ENCODE assay signal across 19 cellular contexts in the genomic region with DNA sequence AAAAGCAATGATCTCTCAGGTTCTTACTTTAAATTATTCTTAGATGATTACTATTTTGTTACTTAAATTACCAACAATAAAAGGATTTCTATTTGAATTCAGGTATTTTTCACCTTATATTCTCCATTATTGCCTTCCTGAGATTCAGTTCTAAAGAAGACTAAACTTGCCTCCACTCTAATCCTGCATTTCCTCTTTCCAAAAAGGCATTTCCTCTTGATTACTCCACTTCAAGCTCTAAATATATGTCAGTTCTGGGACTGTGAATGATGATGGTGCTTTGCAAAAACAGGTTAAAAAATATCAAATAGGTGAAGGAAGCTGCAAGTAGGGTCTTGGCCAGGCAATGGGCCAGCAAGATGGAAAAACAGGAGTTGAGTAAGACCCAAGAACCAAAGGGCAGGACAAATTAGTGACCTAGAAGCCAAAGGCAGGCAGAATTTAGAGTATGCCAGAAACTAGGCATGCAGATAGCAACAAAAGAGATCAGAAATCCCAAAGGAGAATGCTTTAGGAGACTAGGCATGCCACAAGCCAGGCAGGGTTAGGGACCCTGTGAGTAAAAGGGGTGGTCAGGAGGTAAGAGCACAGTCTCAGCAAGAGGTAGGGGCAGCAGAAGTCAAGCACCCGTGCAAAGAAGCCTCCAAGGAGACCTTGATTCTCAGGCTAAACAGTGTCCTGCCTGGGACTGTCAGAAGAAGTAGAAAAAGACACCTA. TPM values are rescaled to one million over a fixed set of nuclear protein-coding genes. Genes with fewer than 3 reads are reported as not detected.
A peak's percentile ranks its signal among the peaks of the same experiment; 100 is the strongest.
DNase-seq lines count a peak whose midpoint lies in the region; ATAC-seq and TF ChIP-seq lines count a peak whose summit lies in the region.
"Had no signal": no experiment of that assay in that cellular context is flagged by ENCODE, and none has a peak within 500 bp of the region (broad histone marks: within the 10 kb centered on the region; RNA-seq: fewer than 3 reads in every experiment).

No MANE protein-coding gene starts in this region.

- POLR2A ChIA-PET in WTC11 (lab: Charles Lee): no interaction called here

- no peak overlapping the region for H2BK12ac ChIP-seq in mesenchymal stem cell (ENCODE audit: low read length in 2 of 2)

- no peaks in the 10 kb centered on the region for H3K27me3 ChIP-seq in CD4-positive, CD25-positive, alpha-beta regulatory T cell (ENCODE audit: control insufficient read depth, insufficient read depth, low read length)
- H3K27me3 ChIP-seq in GM23338 (ENCODE audit: insufficient read depth) (peaks cover 27% of the 10 kb centered on the region), heart right ventricle (no peaks in the 10 kb centered on the region), mesenchymal stem cell (ENCODE audit: control insufficient read depth in 1 of 2, insufficient read depth in 1 of 2, low read length in 2 of 2) (peaks cover 5 to 15% of the 10 kb centered on the region in 2 experiments)
- H3K27me3 ChIP-seq: esophagus squamous epithelium, heart left ventricle, SJCRH30 had no signal

- H2AK5ac ChIP-seq in mesenchymal stem cell (ENCODE audit: low read length, severe bottlenecking): no peak overlapping the region

- no peak overlapping the region for H3K23ac ChIP-seq in mesenchymal stem cell (ENCODE audit: low read length in 2 of 2)

- no peaks in the 10 kb centered on the region for H3K9me3 ChIP-seq in CD4-positive, CD25-positive, alpha-beta regulatory T cell (ENCODE audit: control insufficient read depth in 2 of 2, low read length in 2 of 2)
- H3K9me3 ChIP-seq in heart right ventricle (no peaks in the 10 kb centered on the region), mesenchymal stem cell (ENCODE audit: control insufficient read depth, low read length) (no peaks in the 10 kb centered on the region)
- H3K9me3 ChIP-seq: esophagus squamous epithelium, heart left ventricle, prostate gland, SJCRH30, thoracic aorta had no signal

- peak overlapping the region; percentile 0 to 92 (median 89) for H3K27ac Mint-ChIP-seq in CD4-positive, CD25-positive, alpha-beta regulatory T cell
- H3K27ac Mint-ChIP-seq in GM23338: no peak overlapping the region
- no peak overlapping the region for H3K27ac Mint-ChIP-seq in WTC11

- H4K20me1 ChIP-seq in GM23338 (replicated peaks; ENCODE audit: insufficient read depth): no peaks in the 10 kb centered on the region; the same call in 1 of the 2 replicates

- CTCF ChIA-PET in WTC11 (lab: Charles Lee): interaction anchor here (0.7 kb wide), 1 partner anchor 41 kb away, joined by 3 read pairs; no protein-coding TSS in a partner anchor

- H4K8ac ChIP-seq in mesenchymal stem cell (ENCODE audit: low read length): no peak overlapping the region

- intact Hi-C loops in heart right ventricle (cut with DNase I): no loop called here

- peak overlapping the region; percentile 71 for H3K4me2 ChIP-seq in GM23338
- H3K4me2 ChIP-seq in mesenchymal stem cell (ENCODE audit: low read length, poor library complexity, severe bottlenecking): no peak overlapping the region

- no peaks in the 10 kb centered on the region for H3K79me2 ChIP-seq in GM23338 (replicated peaks; ENCODE audit: insufficient read depth)

- no peaks in the 10 kb centered on the region for H3K36me3 ChIP-seq in CD4-positive, CD25-positive, alpha-beta regulatory T cell (ENCODE audit: control insufficient read depth, insufficient read depth, low read length)
- H3K36me3 ChIP-seq in GM23338 (ENCODE audit: insufficient read depth) (no peaks in the 10 kb centered on the region), heart right ventricle (no peaks in the 10 kb centered on the region), mesenchymal stem cell (ENCODE audit: control insufficient read depth in 1 of 2, insufficient read depth in 2 of 2, low read depth in 1 of 2, low read length in 2 of 2) (no peaks in the 10 kb centered on the region)
- H3K36me3 ChIP-seq: esophagus squamous epithelium, heart left ventricle, prostate gland, SJCRH30, thoracic aorta had no signal

- no peaks in the 10 kb centered on the region for H3K9me2 ChIP-seq in GM23338 (ENCODE audit: insufficient read depth)

- H3F3A ChIP-seq in GM23338 (replicated peaks; ENCODE audit: low read depth): 0 out of 2 replicates have a peak, but pooled peaks cover 4% of the 10 kb centered on the region

- peaks cover 33 to 60% (median 41%) of the 10 kb centered on the region in 4 donors for H3K4me1 Mint-ChIP-seq in CD4-positive, CD25-positive, alpha-beta regulatory T cell
- H3K4me1 Mint-ChIP-seq in GM23338: peaks cover 16% of the 10 kb centered on the region
- H3K4me1 Mint-ChIP-seq in WTC11: peaks cover 24% of the 10 kb centered on the region

- H2AFZ ChIP-seq in GM23338 (no peak overlapping the region), mesenchymal stem cell (ENCODE audit: low read depth, low read length) (no peak overlapping the region)

- H3K18ac ChIP-seq in mesenchymal stem cell (ENCODE audit: low read depth in 1 of 2, low read length in 2 of 2): no peak overlapping the region

- no peak for TF ChIP-seq CTCF in GM23338 (conservative IDR thresholded peaks at IDR 0.05; ENCODE audit: low read depth in 2 of 2)
- no peak for TF ChIP-seq CTCF in WTC11 (IDR thresholded peaks at IDR 0.05)
- TF ChIP-seq CTCF in heart right ventricle (IDR thresholded peaks at IDR 0.05): no peak

- no peaks in the 10 kb centered on the region for H3K36me3 Mint-ChIP-seq in CD4-positive, CD25-positive, alpha-beta regulatory T cell
- no peaks in the 10 kb centered on the region for H3K36me3 Mint-ChIP-seq in GM23338 (ENCODE audit: low read depth)
- H3K36me3 Mint-ChIP-seq in WTC11: no peaks in the 10 kb centered on the region

- no peak for DNase-seq in CD4-positive, CD25-positive, alpha-beta regulatory T cell
- peak; percentile 57 for DNase-seq in GM23338 (ENCODE audit: low spot score)
- no peak for DNase-seq in WTC11 (ENCODE audit: low spot score)
- DNase-seq in iPS-NIHi7 (ENCODE audit: extremely low spot score): peak; percentile 23
- no peak for DNase-seq in heart right ventricle
- no peak for DNase-seq in NCI-H774 (lab: John Stamatoyannopoulos, UW)
- no peak for DNase-seq in NCI-H1048 (lab: John Stamatoyannopoulos, UW)
- DNase-seq in mesenchymal stem cell: no peak
- DNase-seq: aorta, C1 segment of cervical spinal cord, cortex of kidney, esophagus squamous epithelium, heart left ventricle, left colon, NCI-H2107, SJCRH30 had no signal

- no peaks in the 10 kb centered on the region for H3K27me3 Mint-ChIP-seq in CD4-positive, CD25-positive, alpha-beta regulatory T cell
- H3K27me3 Mint-ChIP-seq in GM23338 (ENCODE audit: insufficient read depth, low read depth, poor library complexity) (peaks cover 2% of the 10 kb centered on the region), WTC11 (ENCODE audit: low read depth) (peaks cover 50% of the 10 kb centered on the region)

- H3K14ac ChIP-seq in mesenchymal stem cell (ENCODE audit: low read length in 2 of 2): no peak overlapping the region

- H4K91ac ChIP-seq in mesenchymal stem cell (ENCODE audit: low read length): no peak overlapping the region

- no peak overlapping the region for H2BK15ac ChIP-seq in mesenchymal stem cell (ENCODE audit: low read depth, poor library complexity, severe bottlenecking)

- no peak overlapping the region for H2BK5ac ChIP-seq in mesenchymal stem cell (ENCODE audit: low read depth, low read length, poor library complexity, severe bottlenecking)

- WGBS in heart right ventricle, 2 donors: 53 to 56% methylated on average over 1 of the region's 1 CpG
- 83% methylated on average over 1 of the region's 1 CpG for WGBS in mesenchymal stem cell

- no peak overlapping the region for H3K9ac ChIP-seq in mesenchymal stem cell (ENCODE audit: low read length)

- no peak overlapping the region for H3K4ac ChIP-seq in mesenchymal stem cell (ENCODE audit: low read depth in 1 of 2, low read length in 2 of 2)

- H3K79me1 ChIP-seq in mesenchymal stem cell (replicated peaks; ENCODE audit: low read length, poor library complexity, severe bottlenecking): no peaks in the 10 kb centered on the region

- no peak for ATAC-seq in CD4-positive, CD25-positive, alpha-beta regulatory T cell (ENCODE audit: low read depth in 2 of 2)
- peak; percentile 85 for ATAC-seq in GM23338
- ATAC-seq in WTC11: peak; percentile 87
- no peak for ATAC-seq in heart right ventricle
- ATAC-seq: left colon had no signal

- peaks cover 0 to 2% (median 0%) of the 10 kb centered on the region in 7 donors for H3K9me3 Mint-ChIP-seq in CD4-positive, CD25-positive, alpha-beta regulatory T cell
- H3K9me3 Mint-ChIP-seq in GM23338: no peaks in the 10 kb centered on the region; the same call in 2 of the 3 replicates
- H3K9me3 Mint-ChIP-seq in WTC11: no peaks in the 10 kb centered on the region

- H3K4me1 ChIP-seq in CD4-positive, CD25-positive, alpha-beta regulatory T cell (ENCODE audit: control insufficient read depth, insufficient read depth, low read length, poor library complexity, severe bottlenecking): peaks cover 45% of the 10 kb centered on the region
- H3K4me1 ChIP-seq in GM23338 (ENCODE audit: insufficient read depth): peaks cover 13% of the 10 kb centered on the region
- H3K4me1 ChIP-seq in heart right ventricle: peaks cover 0 to 36% (median 18%) of the 10 kb centered on the region in 9 donors
- no peaks in the 10 kb centered on the region for H3K4me1 ChIP-seq in mesenchymal stem cell (ENCODE audit: control insufficient read depth, insufficient read depth, low read depth, low read length)
- H3K4me1 ChIP-seq: prostate gland had no signal

- peak overlapping the region; percentile 59 for H3K27ac ChIP-seq in CD4-positive, CD25-positive, alpha-beta regulatory T cell (ENCODE audit: insufficient read depth, low read length, poor library complexity, severe bottlenecking)
- H3K27ac ChIP-seq in GM23338 (ENCODE audit: low read depth) (no peak overlapping the region), heart right ventricle (no peak overlapping the region), mesenchymal stem cell (ENCODE audit: low read length, poor library complexity, severe bottlenecking) (no peak overlapping the region)
- H3K27ac ChIP-seq: esophagus squamous epithelium, heart left ventricle, HL-60, prostate gland, SJCRH30, thoracic aorta had no signal

- peak overlapping the region; percentile 56 for H3K4me3 ChIP-seq in CD4-positive, CD25-positive, alpha-beta regulatory T cell (ENCODE audit: low read depth, low read length)
- peak overlapping the region; percentile 29 for H3K4me3 ChIP-seq in GM23338
- H3K4me3 ChIP-seq in heart right ventricle: no peak overlapping the region
- H3K4me3 ChIP-seq in mesenchymal stem cell (ENCODE audit: insufficient read depth in 1 of 2, low read depth in 1 of 2, low read length in 2 of 2): no peak overlapping the region
- H3K4me3 ChIP-seq: esophagus squamous epithelium, heart left ventricle, prostate gland, SJCRH30, thoracic aorta had no signal

- peak overlapping the region; percentile 12 to 56 (median 27) for H3K4me3 Mint-ChIP-seq in CD4-positive, CD25-positive, alpha-beta regulatory T cell
- H3K4me3 Mint-ChIP-seq in GM23338 (peak overlapping the region; percentile 1; the same call in 1 of the 3 replicates), WTC11 (no peak overlapping the region)

- H2BK120ac ChIP-seq in mesenchymal stem cell (ENCODE audit: low read depth, low read length): no peak overlapping the region

RNA-seq across cellular contexts. Expression of gene DIPK1A, which starts 11.3 kb away (rescaled TPM):
- 10.9 TPM for total RNA-seq in CD4-positive, CD25-positive, alpha-beta regulatory T cell
- 10 to 100 TPM; 13.0 to 19.6 (median 15.2) TPM for polyA plus RNA-seq in CD4-positive, CD25-positive, alpha-beta regulatory T cell
- 5.0 and 6.1 TPM in 2 replicates for total RNA-seq in GM23338 (2014; rRNA removed; shearing (Covaris generic))
- 3.3 and 4.8 TPM in 2 replicates for polyA plus RNA-seq in GM23338 (2016; fragmentation: Nextera tagmentation; extraction: Ambion mirVana)
- total RNA-seq in WTC11 (2021): 4.4 to 4.8 TPM (median 4.7 TPM) in 3 replicates
- total RNA-seq in heart right ventricle: 1 to 10 TPM; 4.5 to 8.5 (median 6.4) TPM
- polyA plus RNA-seq in heart right ventricle: 1 to 10 TPM; 3.4 to 4.5 TPM
- polyA plus RNA-seq in mesenchymal stem cell (2013, experiment 1 of 2): 10.2 TPM
- 10.1 TPM for polyA plus RNA-seq in mesenchymal stem cell (2013, experiment 2 of 2)

Comparison
In these comparisons a context has a peak if more than half of its experiments do, and no peak if none do; other contexts are left out.
1. ATAC-seq: peak in GM23338 (single experiment) and WTC11 (single experiment); none in CD4-positive, CD25-positive, alpha-beta regulatory T cell (0 of 2) and heart right ventricle (0 of 8).
2. DNase-seq: peak in GM23338 (single experiment) and iPS-NIHi7 (single experiment); none in CD4-positive, CD25-positive, alpha-beta regulatory T cell (0 of 3), WTC11 (single experiment), heart right ventricle (0 of 2), NCI-H774 (single experiment), NCI-H1048 (single experiment) and mesenchymal stem cell (single experiment).
3. H3K4me3 ChIP-seq: peak in CD4-positive, CD25-positive, alpha-beta regulatory T cell (single experiment) and GM23338 (single experiment); none in heart right ventricle (0 of 10) and mesenchymal stem cell (0 of 2).
4. H3K27ac Mint-ChIP-seq: peak in CD4-positive, CD25-positive, alpha-beta regulatory T cell (3 of 3); none in GM23338 (single experiment) and WTC11 (single experiment).